In genomic region chr2:189685540-189686229, GRCh38 we compare ENCODE assay signal across 11 cellular contexts. TPM values are rescaled to one million over a fixed set of nuclear protein-coding genes. Genes with fewer than 3 reads are reported as not detected.
DNase-seq lines count a peak whose midpoint lies in the region; ATAC-seq and TF ChIP-seq lines count a peak whose summit lies in the region.
"Had no signal": no experiment of that assay in that cellular context is flagged by ENCODE, and none has a peak within 500 bp of the region (broad histone marks: within the 10 kb centered on the region; RNA-seq: fewer than 3 reads in every experiment).

No MANE protein-coding gene starts in this region.

- ATAC-seq in heart left ventricle, result peak in 3 of 4 donors; percentile 13 to 47 (median 41)
- no peak for ATAC-seq in HG02588 (IDR thresholded peaks at IDR 0.05; ENCODE audit: unreplicated experiment)
- ATAC-seq in activated T-helper 17 cell treated with anti-CD3 and anti-CD28 coated beads, Interleukin-2, amount 50 U/mL, for 72 hours (replicated peaks), result no peak
- ATAC-seq: pancreas had no signal

- H3K9me3 ChIP-seq in heart left ventricle, result no peaks in the 10 kb centered on the region
- H3K9me3 ChIP-seq in right atrium auricular region, result no peaks in the 10 kb centered on the region
- H3K9me3 ChIP-seq: pancreas had no signal

- no peaks in the 10 kb centered on the region for H3K27me3 Mint-ChIP-seq in endothelial cell (ENCODE audit: unreplicated experiment)
- no peaks in the 10 kb centered on the region for H3K27me3 Mint-ChIP-seq in osteocyte (ENCODE audit: unreplicated experiment)
- H3K27me3 Mint-ChIP-seq in activated T-helper 17 cell treated with anti-CD3 and anti-CD28 coated beads, Interleukin-2, amount 50 U/mL, for 72 hours, result no peaks in the 10 kb centered on the region

- H3K36me3 Mint-ChIP-seq in endothelial cell (ENCODE audit: low read depth, unreplicated experiment) (peaks cover 4% of the 10 kb centered on the region), osteocyte (ENCODE audit: unreplicated experiment) (no peaks in the 10 kb centered on the region)
- H3K36me3 Mint-ChIP-seq in activated T-helper 17 cell treated with anti-CD3 and anti-CD28 coated beads, Interleukin-2, amount 50 U/mL, for 72 hours (ENCODE audit: low read depth), result peaks cover 11% of the 10 kb centered on the region

- no peak for TF ChIP-seq POLR2A in heart left ventricle (IDR thresholded peaks at IDR 0.05)

- intact Hi-C loops in heart left ventricle (cut with DNase I), result no loop called here

- H3K36me3 ChIP-seq in heart left ventricle (peaks cover 0 to 14% (median 0%) of the 10 kb centered on the region in 9 donors), right atrium auricular region (no peaks in the 10 kb centered on the region)
- H3K36me3 ChIP-seq: pancreas had no signal

- H3K9me3 Mint-ChIP-seq in endothelial cell (ENCODE audit: unreplicated experiment), result no peaks in the 10 kb centered on the region
- no peaks in the 10 kb centered on the region for H3K9me3 Mint-ChIP-seq in osteocyte (ENCODE audit: unreplicated experiment)
- H3K9me3 Mint-ChIP-seq in activated T-helper 17 cell treated with anti-CD3 and anti-CD28 coated beads, Interleukin-2, amount 50 U/mL, for 72 hours, result no peaks in the 10 kb centered on the region

- H3K27me3 ChIP-seq in heart left ventricle (no peaks in the 10 kb centered on the region), right atrium auricular region (no peaks in the 10 kb centered on the region)
- H3K27me3 ChIP-seq: pancreas had no signal

- H3K4me1 ChIP-seq in heart left ventricle (peaks cover 0 to 22% (median 6%) of the 10 kb centered on the region in 12 donors), right atrium auricular region (peaks cover 0 to 5% of the 10 kb centered on the region in 2 donors)
- H3K4me1 ChIP-seq: pancreas had no signal

- H3K27ac ChIP-seq in heart left ventricle (no peak overlapping the region), right atrium auricular region (no peak overlapping the region)
- H3K27ac ChIP-seq: coronary artery, pancreas had no signal

- TF ChIP-seq CTCF in heart left ventricle (IDR thresholded peaks at IDR 0.05), result no peak
- no peak for TF ChIP-seq CTCF in right atrium auricular region (IDR thresholded peaks at IDR 0.05)
- no peak for TF ChIP-seq CTCF in endothelial cell (IDR thresholded peaks at IDR 0.05; ENCODE audit: unreplicated experiment)
- no peak for TF ChIP-seq CTCF in osteocyte (IDR thresholded peaks at IDR 0.05)

- peak in 3 of 5 donors; percentile 27 to 54 (median 33) for DNase-seq in heart left ventricle
- DNase-seq in right atrium auricular region (ENCODE audit: low spot score), result no peak
- DNase-seq in LoVo (ENCODE audit: low spot score), result peak; percentile 18
- no peak for DNase-seq in endothelial cell (ENCODE audit: low spot score)
- no peak for DNase-seq in osteocyte (ENCODE audit: extremely low spot score, unreplicated experiment)
- no peak for DNase-seq in NCI-H1694 (lab: John Stamatoyannopoulos, UW)
- DNase-seq: C1 segment of cervical spinal cord, pancreas had no signal

- H3K4me3 ChIP-seq in heart left ventricle, result no peak overlapping the region
- H3K4me3 ChIP-seq in right atrium auricular region, result no peak overlapping the region
- H3K4me3 ChIP-seq: coronary artery, pancreas had no signal

- 66 to 73% (median 70%) methylated on average over 2 of the region's 2 CpGs for WGBS in heart left ventricle, 4 donors

- peaks cover 12% of the 10 kb centered on the region for H3K4me1 Mint-ChIP-seq in endothelial cell (ENCODE audit: unreplicated experiment)
- peaks cover 11% of the 10 kb centered on the region for H3K4me1 Mint-ChIP-seq in osteocyte (ENCODE audit: unreplicated experiment)
- H3K4me1 Mint-ChIP-seq in activated T-helper 17 cell treated with anti-CD3 and anti-CD28 coated beads, Interleukin-2, amount 50 U/mL, for 72 hours, result peaks cover 6% of the 10 kb centered on the region

- H3K4me3 Mint-ChIP-seq in endothelial cell (ENCODE audit: unreplicated experiment) (no peak overlapping the region), osteocyte (ENCODE audit: unreplicated experiment) (no peak overlapping the region)
- H3K4me3 Mint-ChIP-seq in activated T-helper 17 cell treated with anti-CD3 and anti-CD28 coated beads, Interleukin-2, amount 50 U/mL, for 72 hours, result no peak overlapping the region

- H3K27ac Mint-ChIP-seq in endothelial cell (ENCODE audit: unreplicated experiment), result peak overlapping the region; percentile 2
- H3K27ac Mint-ChIP-seq in osteocyte (ENCODE audit: unreplicated experiment), result no peak overlapping the region
- no peak overlapping the region for H3K27ac Mint-ChIP-seq in activated T-helper 17 cell treated with anti-CD3 and anti-CD28 coated beads, Interleukin-2, amount 50 U/mL, for 72 hours

RNA-seq across cellular contexts. Expression of gene ANKAR, which starts 11.2 kb away (rescaled TPM):
- total RNA-seq in heart left ventricle, result 10 to 100 TPM in 1 of 9 donors, 1 to 10 TPM in 8; 1.8 to 10.1 (median 6.4) TPM
- polyA plus RNA-seq in heart left ventricle, result 1 to 10 TPM in 1 of 2 donors, under 1 TPM in 1; 0.75 to 2.6 TPM
- 1 to 10 TPM; 4.9 to 5.1 TPM for total RNA-seq in right atrium auricular region
- 8.5 TPM for total RNA-seq in endothelial cell (ENCODE audit: unreplicated experiment)
- 5.7 and 6.0 TPM in 2 replicates for total RNA-seq in osteocyte
- 1 to 10 TPM; 4.2 to 4.4 TPM for total RNA-seq in activated T-helper 17 cell treated with anti-CD3 and anti-CD28 coated beads, Interleukin-2, amount 50 U/mL, for 72 hours

RNA-seq across cellular contexts. Expression of gene ASNSD1, which starts 24.4 kb away (rescaled TPM):
- total RNA-seq in heart left ventricle (10 to 100 TPM; 26.3 to 43.5 (median 32.4) TPM), right atrium auricular region (10 to 100 TPM; 36.7 to 38.8 TPM), endothelial cell (ENCODE audit: unreplicated experiment) (35.7 TPM), osteocyte (46.0 and 47.6 TPM in 2 replicates)
- 10 to 100 TPM; 30.3 to 46.0 TPM for polyA plus RNA-seq in heart left ventricle
- 10 to 100 TPM; 48.4 to 76.7 TPM for total RNA-seq in activated T-helper 17 cell treated with anti-CD3 and anti-CD28 coated beads, Interleukin-2, amount 50 U/mL, for 72 hours

Comparison
In these comparisons a context has a peak if more than half of its experiments do, and no peak if none do; other contexts are left out.
1. DNase-seq: peak in heart left ventricle (3 of 5) and LoVo (single experiment); none in right atrium auricular region (single experiment), endothelial cell (single experiment), osteocyte (single experiment) and NCI-H1694 (single experiment).
2. ATAC-seq: peak in heart left ventricle (3 of 4); none in HG02588 (single experiment) and activated T-helper 17 cell treated with anti-CD3 and anti-CD28 coated beads, Interleukin-2, amount 50 U/mL, for 72 hours (single experiment).